In genomic region chr3:46908294-46908985, GRCh38 we compare ENCODE assay signal across 12 cellular contexts. TPM values are rescaled to one million over a fixed set of nuclear protein-coding genes. Genes with fewer than 3 reads are reported as not detected.
DNase-seq lines count a peak whose midpoint lies in the region; ATAC-seq, FAIRE-seq and TF ChIP-seq lines count a peak whose summit lies in the region.
"Had no signal": no experiment of that assay in that cellular context is flagged by ENCODE, and none has a peak within 500 bp of the region (broad histone marks: within the 10 kb centered on the region; RNA-seq: fewer than 3 reads in every experiment).

No MANE protein-coding gene starts in this region.

- DNase-seq in DMS 273 (lab: John Stamatoyannopoulos, UW; ENCODE audit: unreplicated experiment) (peak; percentile 13), DMS 273 treated with DMSO at 0.1 percent for 48 hours (lab: John Stamatoyannopoulos, UW) (no peak), bronchial epithelial cell (ENCODE audit: low read depth) (peak; percentile 31), iris pigment epithelial cell (ENCODE audit: low read depth) (peak; percentile 79), tibial nerve (ENCODE audit: low spot score in 2 of 2) (peak; percentile 41 to 63), NCI-H1694 treated with DMSO at 0.1 percent for 48 hours (lab: John Stamatoyannopoulos, UW) (no peak), GM19240 (ENCODE audit: insufficient read length, low spot score) (no peak)
- DNase-seq: NCI-H2107 had no signal

- no peak for TF ChIP-seq EP300 in tibial nerve (IDR thresholded peaks at IDR 0.05)

- TF ChIP-seq CTCF in bronchial epithelial cell (IDR thresholded peaks at IDR 0.05; ENCODE audit: insufficient read depth, low read length, severe bottlenecking) (peak; percentile 20), tibial nerve (IDR thresholded peaks at IDR 0.05) (peak in 2 of 5 experiments; percentile 26 to 60)

- TF ChIP-seq POLR2A in tibial nerve (IDR thresholded peaks at IDR 0.05): no peak

- 34 to 47% methylated on average over 24 of the region's 24 CpGs for WGBS in tibial nerve, 2 donors

- no peaks in the 10 kb centered on the region for H3K9me3 ChIP-seq in tibial nerve
- H3K9me3 ChIP-seq: SJSA1, suprapubic skin had no signal

- H3K27me3 ChIP-seq in bronchial epithelial cell (ENCODE audit: control insufficient read depth, insufficient read depth, low read length) (no peaks in the 10 kb centered on the region), tibial nerve (no peaks in the 10 kb centered on the region)
- H3K27me3 ChIP-seq: SJSA1, suprapubic skin had no signal

- no peak for ATAC-seq in HG02981 (IDR thresholded peaks at IDR 0.05; ENCODE audit: unreplicated experiment)

- peak; percentile 73 for FAIRE-seq in bronchial epithelial cell (lab: Jason Lieb, UNC)

- H3K4me1 ChIP-seq in tibial nerve: peaks cover 2 to 25% (median 20%) of the 10 kb centered on the region in 4 donors

- H3K36me3 ChIP-seq in bronchial epithelial cell (ENCODE audit: control insufficient read depth, insufficient read depth, low read length) (no peaks in the 10 kb centered on the region), tibial nerve (no peaks in the 10 kb centered on the region)
- H3K36me3 ChIP-seq: SJSA1, suprapubic skin had no signal

- H3K27ac ChIP-seq in tibial nerve: peak overlapping the region in 1 of 4 donors; percentile 38
- H3K27ac ChIP-seq: SJSA1, suprapubic skin had no signal

- H3K4me3 ChIP-seq in bronchial epithelial cell (ENCODE audit: low read depth, low read length) (no peak overlapping the region), tibial nerve (no peak overlapping the region)
- H3K4me3 ChIP-seq: SJSA1, suprapubic skin had no signal

RNA-seq across cellular contexts. Expression of gene PTH1R, which starts 30.9 kb away (rescaled TPM):
- total RNA-seq in bronchial epithelial cell (not detected in 2 replicates), tibial nerve (10 to 100 TPM in 3 of 4 donors, 1 to 10 TPM in 1; 8.1 to 14.3 (median 13.6) TPM)
- total RNA-seq: glomerular endothelial cell, SJSA1 had no signal

RNA-seq across cellular contexts. Expression of gene MYL3, which starts 45.2 kb away (rescaled TPM):
- not detected in 2 replicates for total RNA-seq in bronchial epithelial cell
- 10 to 100 TPM in 1 of 4 donors, 1 to 10 TPM in 3; 5.4 to 17.1 (median 8.6) TPM for total RNA-seq in tibial nerve
- total RNA-seq: glomerular endothelial cell, SJSA1 had no signal

Comparison
In these comparisons a context has a peak if more than half of its experiments do, and no peak if none do; other contexts are left out.
1. DNase-seq: peak in DMS 273 (single experiment), bronchial epithelial cell (single experiment), iris pigment epithelial cell (single experiment) and tibial nerve (2 of 2); none in DMS 273 treated with DMSO at 0.1 percent for 48 hours (single experiment), NCI-H1694 treated with DMSO at 0.1 percent for 48 hours (single experiment) and GM19240 (single experiment).